ENCODE assay signal across 1 cellular context in genomic region chr16:66554492-66554891, GRCh38.
TF ChIP-seq lines count a peak whose summit lies in the region.

No MANE protein-coding gene starts in this region.

TF ChIP-seq in IMR-90, 13 proteins besides CTCF, POLR2A, EP300 and RAD21:
- TF ChIP-seq CEBPB (IDR thresholded peaks at IDR 0.05; ENCODE audit: low read depth, low read length) (peak; percentile 79), RCOR1 (IDR thresholded peaks at IDR 0.05; ENCODE audit: insufficient replicate concordance, low read length) (no peak)
